In the genomic region with DNA sequence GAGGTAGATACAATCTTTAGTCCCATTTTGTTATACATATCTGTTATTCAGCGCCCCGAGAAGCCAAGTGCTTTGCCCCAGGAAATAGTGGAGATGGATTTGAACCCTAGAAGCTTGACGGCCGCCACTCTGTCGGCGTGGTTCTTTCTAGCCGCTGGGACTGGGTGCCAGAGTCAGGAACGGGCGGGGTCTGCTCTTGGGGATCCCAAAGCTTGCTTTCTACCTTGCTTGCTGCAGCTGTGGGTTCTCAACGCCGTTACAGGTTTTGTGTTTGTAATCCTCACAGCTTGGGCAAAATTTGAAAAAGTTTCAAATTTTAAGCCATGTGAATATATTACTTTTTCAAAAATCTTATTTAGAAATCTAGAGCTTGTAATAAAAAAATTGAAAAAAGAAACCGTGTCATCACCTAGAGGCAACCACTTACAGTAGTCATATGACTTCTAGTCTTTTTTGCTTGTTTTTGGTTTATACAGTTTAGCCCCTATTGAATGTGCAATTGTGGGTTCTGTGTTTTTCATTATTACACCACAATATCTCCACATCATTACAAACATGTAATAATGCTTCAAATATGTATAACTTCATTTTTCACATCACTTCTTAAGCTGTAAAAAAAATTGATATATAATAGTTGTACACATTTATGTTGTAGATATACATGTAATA, we compare ENCODE assay signal across 8 cellular contexts. TPM values are rescaled to one million over a fixed set of nuclear protein-coding genes. Genes with fewer than 3 reads are reported as not detected.
A peak's percentile ranks its signal among the peaks of the same experiment; 100 is the strongest.
DNase-seq lines count a peak whose midpoint lies in the region; ATAC-seq, FAIRE-seq and TF ChIP-seq lines count a peak whose summit lies in the region.

No MANE protein-coding gene starts in this region.

- H3K9me3 ChIP-seq in ectodermal cell (ENCODE audit: control insufficient read depth, low read length) (no peaks in the 10 kb centered on the region), thoracic aorta (no peaks in the 10 kb centered on the region)

- peak overlapping the region; percentile 97 for H3K27ac Mint-ChIP-seq in T-helper 1 cell treated with Interleukin-12 subunit alpha and Interleukin-12 subunit beta and Interleukin-4 antibody, amounts not matched to agents 30 μg/mL and 1 μg/mL, for 36 hours

- H3K9me3 Mint-ChIP-seq in T-helper 1 cell treated with Interleukin-12 subunit alpha and Interleukin-12 subunit beta and Interleukin-4 antibody, amounts not matched to agents 30 μg/mL and 1 μg/mL, for 36 hours: no peaks in the 10 kb centered on the region

- TF ChIP-seq CTCF in thoracic aorta (IDR thresholded peaks at IDR 0.05): no peak

- H3K4me1 ChIP-seq in ectodermal cell (ENCODE audit: control insufficient read depth, insufficient read depth, low read length): peaks cover 4% of the 10 kb centered on the region
- peaks cover 10 to 48% of the 10 kb centered on the region in 2 donors for H3K4me1 ChIP-seq in thoracic aorta (ENCODE audit: control insufficient read depth in 1 of 2, low read depth in 2 of 2)

- no peak for DNase-seq in GM12892 (ENCODE audit: insufficient read length)
- DNase-seq in midbrain (lab: John Stamatoyannopoulos, UW): peak; percentile 64
- no peak for DNase-seq in thoracic aorta (ENCODE audit: low spot score)
- no peak for DNase-seq in SKM-1 (lab: John Stamatoyannopoulos, UW; ENCODE audit: unreplicated experiment)
- no peak for DNase-seq in HT-29 (ENCODE audit: low spot score)

- H3K4me3 Mint-ChIP-seq in T-helper 1 cell treated with Interleukin-12 subunit alpha and Interleukin-12 subunit beta and Interleukin-4 antibody, amounts not matched to agents 30 μg/mL and 1 μg/mL, for 36 hours: peak overlapping the region; percentile 97

- H3K27me3 Mint-ChIP-seq in T-helper 1 cell treated with Interleukin-12 subunit alpha and Interleukin-12 subunit beta and Interleukin-4 antibody, amounts not matched to agents 30 μg/mL and 1 μg/mL, for 36 hours (ENCODE audit: low read depth): no peaks in the 10 kb centered on the region

- no peak overlapping the region for H3K27ac ChIP-seq in ectodermal cell (ENCODE audit: insufficient read depth, low read depth, low read length, poor library complexity, severe bottlenecking)
- H3K27ac ChIP-seq in thoracic aorta: peak overlapping the region; percentile 86 to 96

- 1 to 6% methylated on average over 11 to 12 of the region's 12 CpGs for WGBS in ectodermal cell, 2 experiments

- ATAC-seq in HG03135 (IDR thresholded peaks at IDR 0.05; ENCODE audit: unreplicated experiment): peak; percentile 17
- no peak for ATAC-seq in thoracic aorta (ENCODE audit: insufficient number of reproducible peaks, low FRiP score, low read depth)

- FAIRE-seq in GM12892 (lab: Jason Lieb, UNC): peak; percentile 14

- H3K4me3 ChIP-seq in ectodermal cell (ENCODE audit: insufficient read depth, low read depth, low read length): peak overlapping the region; percentile 54
- peak overlapping the region; percentile 79 for H3K4me3 ChIP-seq in thoracic aorta

- TF ChIP-seq POLR2A in GM12892 (IDR thresholded peaks at IDR 0.05; ENCODE audit: low read depth, low read length): no peak

- H3K4me1 Mint-ChIP-seq in T-helper 1 cell treated with Interleukin-12 subunit alpha and Interleukin-12 subunit beta and Interleukin-4 antibody, amounts not matched to agents 30 μg/mL and 1 μg/mL, for 36 hours (ENCODE audit: low read depth): peaks cover 27% of the 10 kb centered on the region

- H3K36me3 ChIP-seq in ectodermal cell (ENCODE audit: control insufficient read depth, insufficient read depth, low read length) (no peaks in the 10 kb centered on the region), thoracic aorta (no peaks in the 10 kb centered on the region)

- peaks cover 4% of the 10 kb centered on the region for H3K36me3 Mint-ChIP-seq in T-helper 1 cell treated with Interleukin-12 subunit alpha and Interleukin-12 subunit beta and Interleukin-4 antibody, amounts not matched to agents 30 μg/mL and 1 μg/mL, for 36 hours (ENCODE audit: low read depth)

- H3K27me3 ChIP-seq in ectodermal cell (ENCODE audit: control insufficient read depth, insufficient read depth, low read length, poor library complexity, severe bottlenecking) (no peaks in the 10 kb centered on the region), thoracic aorta (replicated peaks; ENCODE audit: insufficient read depth) (no peaks in the 10 kb centered on the region)

RNA-seq across cellular contexts. Expression of gene DYNLRB1, which starts 0.8 kb away (rescaled TPM):
- polyA plus RNA-seq in GM12892 (2012; ENCODE audit: missing spikeins): 123 TPM
- 179 TPM for polyA plus RNA-seq in ectodermal cell (2013, experiment 1 of 4)
- 188 TPM for polyA plus RNA-seq in ectodermal cell (2013, experiment 2 of 4)
- 178 TPM for polyA plus RNA-seq in ectodermal cell (2013, experiment 3 of 4)
- 203 TPM for polyA plus RNA-seq in ectodermal cell (2013, experiment 4 of 4)
- 100 to 1,000 TPM; 115 to 138 TPM for total RNA-seq in thoracic aorta
- total RNA-seq in HT-29 (2014; rRNA removed; shearing (Covaris generic)): 392 and 436 TPM in 2 replicates

RNA-seq across cellular contexts. Expression of gene MAP1LC3A, which starts 41.5 kb away (rescaled TPM):
- 1.3 TPM for polyA plus RNA-seq in GM12892 (2012; ENCODE audit: missing spikeins)
- polyA plus RNA-seq in ectodermal cell (2013, experiment 1 of 4): 11.9 TPM
- polyA plus RNA-seq in ectodermal cell (2013, experiment 2 of 4): 11.5 TPM
- 15.2 TPM for polyA plus RNA-seq in ectodermal cell (2013, experiment 3 of 4)
- polyA plus RNA-seq in ectodermal cell (2013, experiment 4 of 4): 17.5 TPM
- total RNA-seq in thoracic aorta: 10 to 100 TPM; 39.2 to 79.6 TPM
- total RNA-seq in HT-29 (2014; rRNA removed; shearing (Covaris generic)): 9.3 and 12.6 TPM in 2 replicates
